Comparison of ENCODE assay signal across 8 cellular contexts in genomic region chr21:34745557-34746255, GRCh38.
DNase-seq lines count a peak whose midpoint lies in the region; ATAC-seq and TF ChIP-seq lines count a peak whose summit lies in the region.

No MANE protein-coding gene starts in this region.

- H3K27ac Mint-ChIP-seq in activated T-helper 17 cell treated with anti-CD3 and anti-CD28 coated beads, Interleukin-2, amount 50 U/mL, for 72 hours: no peak overlapping the region

- H3K36me3 ChIP-seq in thoracic aorta: no peaks in the 10 kb centered on the region

- no peaks in the 10 kb centered on the region for H3K9me3 Mint-ChIP-seq in activated T-helper 17 cell treated with anti-CD3 and anti-CD28 coated beads, Interleukin-2, amount 50 U/mL, for 72 hours

- POLR2A ChIA-PET in RWPE1 (lab: Yijun Ruan, JAX; ENCODE audit: low non-redundant PET): interaction anchor here (0.7 kb wide), 1 partner anchor 655 kb away, joined by 4 read pairs; no protein-coding TSS in a partner anchor

- no peaks in the 10 kb centered on the region for H3K36me3 Mint-ChIP-seq in activated T-helper 17 cell treated with anti-CD3 and anti-CD28 coated beads, Interleukin-2, amount 50 U/mL, for 72 hours (ENCODE audit: low read depth)

- TF ChIP-seq CTCF in LNCaP clone FGC (IDR thresholded peaks at IDR 0.05; ENCODE audit: control insufficient read depth, extremely low read depth, insufficient read depth) (peak; percentile 95), RWPE1 (conservative IDR thresholded peaks at IDR 0.05; ENCODE audit: low read depth) (peak; percentile 86), foreskin keratinocyte (conservative IDR thresholded peaks at IDR 0.05) (peak; percentile 97), omental fat pad (IDR thresholded peaks at IDR 0.05) (peak in 2 of 3 donors; percentile 49 to 73), thoracic aorta (IDR thresholded peaks at IDR 0.05) (peak; percentile 87)

- no peak overlapping the region for H3K4me3 ChIP-seq in LNCaP clone FGC (ENCODE audit: low read depth, low read length)
- peak overlapping the region; percentile 24 for H3K4me3 ChIP-seq in thoracic aorta

- peak overlapping the region; percentile 51 for H3K27ac ChIP-seq in RWPE1
- H3K27ac ChIP-seq in foreskin keratinocyte: no peak overlapping the region
- H3K27ac ChIP-seq in thoracic aorta: no peak overlapping the region

- DNase-seq in D341Med (ENCODE audit: low spot score) (peak; percentile 58), LNCaP clone FGC (ENCODE audit: low read depth) (peak; percentile 30), RWPE1 (ENCODE audit: low spot score) (peak; percentile 68), foreskin keratinocyte (peak in 1 of 2 donors; percentile 72), omental fat pad (ENCODE audit: low spot score) (no peak), thoracic aorta (ENCODE audit: low spot score) (peak; percentile 22)

- no peaks in the 10 kb centered on the region for H3K9me3 ChIP-seq in thoracic aorta

- no peaks in the 10 kb centered on the region for H3K27me3 ChIP-seq in foreskin keratinocyte
- no peaks in the 10 kb centered on the region for H3K27me3 ChIP-seq in thoracic aorta (replicated peaks; ENCODE audit: insufficient read depth)

- ATAC-seq in GM21619 (IDR thresholded peaks at IDR 0.05; ENCODE audit: unreplicated experiment) (peak; percentile 70), foreskin keratinocyte (peak; percentile 78), omental fat pad (ENCODE audit: low FRiP score) (peak; percentile 79), thoracic aorta (ENCODE audit: insufficient number of reproducible peaks, low FRiP score, low read depth) (peak; percentile 52)
- ATAC-seq in activated T-helper 17 cell treated with anti-CD3 and anti-CD28 coated beads, Interleukin-2, amount 50 U/mL, for 72 hours (replicated peaks): peak; percentile 84

- H3K27me3 Mint-ChIP-seq in activated T-helper 17 cell treated with anti-CD3 and anti-CD28 coated beads, Interleukin-2, amount 50 U/mL, for 72 hours: peaks cover 15% of the 10 kb centered on the region

- CTCF ChIA-PET in RWPE1 (lab: Yijun Ruan, JAX): interaction anchor here (0.6 to 1.4 kb wide), 36 partner anchors 8 to 1195 kb away, joined by 3 to 10 read pairs (median 4); no protein-coding TSS in a partner anchor

- H3K4me1 ChIP-seq in foreskin keratinocyte: peaks cover 7% of the 10 kb centered on the region
- no peaks in the 10 kb centered on the region for H3K4me1 ChIP-seq in thoracic aorta (ENCODE audit: control insufficient read depth in 1 of 2, low read depth in 2 of 2)

- no peaks in the 10 kb centered on the region for H3K4me1 Mint-ChIP-seq in activated T-helper 17 cell treated with anti-CD3 and anti-CD28 coated beads, Interleukin-2, amount 50 U/mL, for 72 hours

- H3K4me3 Mint-ChIP-seq in activated T-helper 17 cell treated with anti-CD3 and anti-CD28 coated beads, Interleukin-2, amount 50 U/mL, for 72 hours: peak overlapping the region; percentile 67
